2 cellular contexts compared by ENCODE assay signal in genomic region chr4:83643036-83643435, GRCh38.
A peak's percentile ranks its signal among the peaks of the same experiment; 100 is the strongest.
TF ChIP-seq lines count a peak whose summit lies in the region.

No MANE protein-coding gene starts in this region.

TF ChIP-seq in HEK293, 187 proteins besides CTCF, POLR2A, EP300 and RAD21 (continued from another document):
- TF ChIP-seq BCL6B (tag by site-specific recombination; IDR thresholded peaks at IDR 0.05) (no peak), ZNF366 (tag by site-specific recombination; conservative IDR thresholded peaks at IDR 0.05) (peak; percentile 69), ZNF155 (tag by site-specific recombination; IDR thresholded peaks at IDR 0.05) (no peak), ZNF639 (tag by site-specific recombination; IDR thresholded peaks at IDR 0.05) (no peak)

TF ChIP-seq in K562, 482 proteins besides CTCF, POLR2A, EP300 and RAD21:
- TF ChIP-seq ZNF512 (tag; IDR thresholded peaks at IDR 0.05) (peak; percentile 69), CEBPG (CRISPR knock-in tag; IDR thresholded peaks at IDR 0.05) (no peak), CEBPG (tag; conservative IDR thresholded peaks at IDR 0.05 in 1 of 2, IDR thresholded peaks at IDR 0.05 in 1 of 2) (no peak), CEBPB (tag; IDR thresholded peaks at IDR 0.05) (peak; percentile 34; the same call in 1 of the 2 replicates)
TF ChIP-seq in K562: peak in this region for 2.
